Comparison of ENCODE assay signal across 17 cellular contexts in the genomic region with DNA sequence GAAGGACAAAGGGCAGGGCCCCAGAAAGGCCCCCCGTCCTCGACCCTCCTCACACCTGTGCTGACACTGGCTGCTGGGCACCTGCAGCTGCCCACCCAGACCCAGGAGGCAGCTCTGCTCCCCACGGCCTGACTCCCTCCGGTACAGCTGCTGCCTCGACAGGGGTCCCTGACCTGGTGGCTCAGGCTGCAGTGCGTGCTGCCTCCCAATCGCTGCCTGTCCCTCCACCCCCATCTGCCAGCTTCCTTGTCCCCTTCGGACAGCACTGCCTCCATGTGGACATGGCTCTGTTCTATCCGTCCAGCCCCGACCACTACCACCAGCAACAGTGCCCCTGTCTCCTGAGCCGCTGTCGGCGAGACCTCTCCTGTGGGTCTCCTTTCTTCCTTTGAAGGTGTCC. TPM values are rescaled to one million over a fixed set of nuclear protein-coding genes. Genes with fewer than 3 reads are reported as not detected.
A peak's percentile ranks its signal among the peaks of the same experiment; 100 is the strongest.
DNase-seq lines count a peak whose midpoint lies in the region; ATAC-seq, FAIRE-seq and TF ChIP-seq lines count a peak whose summit lies in the region.
"Had no signal": no experiment of that assay in that cellular context is flagged by ENCODE, and none has a peak within 500 bp of the region (broad histone marks: within the 10 kb centered on the region; RNA-seq: fewer than 3 reads in every experiment).

No MANE protein-coding gene starts in this region.

- no peak for TF ChIP-seq RAD21 in HepG2 (CRISPR knock-in tag; IDR thresholded peaks at IDR 0.05)

- H3K9me3 Mint-ChIP-seq in endothelial cell (ENCODE audit: unreplicated experiment): no peaks in the 10 kb centered on the region
- H3K9me3 Mint-ChIP-seq in type B pancreatic cell: no peaks in the 10 kb centered on the region
- H3K9me3 Mint-ChIP-seq: CD14-positive monocyte; CD8-positive, alpha-beta memory T cell had no signal

- H3K4me3 ChIP-seq in HepG2 (replicated peaks in 1 of 3; ENCODE audit: insufficient read depth in 1 of 3, low read depth in 2 of 3, low read length in 3 of 3): no peak overlapping the region
- no peak overlapping the region for H3K4me3 ChIP-seq in right lobe of liver
- H3K4me3 ChIP-seq in suprapubic skin: no peak overlapping the region

- H3K27me3 ChIP-seq in HepG2 (ENCODE audit: control insufficient read depth in 1 of 2, insufficient read depth in 2 of 2, low read length in 2 of 2) (peaks cover 0 to 4% of the 10 kb centered on the region in 2 experiments; a peak in 1 of 5 replicates), right lobe of liver (no peaks in the 10 kb centered on the region), suprapubic skin (no peaks in the 10 kb centered on the region)

- H3K9me3 ChIP-seq in HepG2 (ENCODE audit: low read length) (no peaks in the 10 kb centered on the region), right lobe of liver (no peaks in the 10 kb centered on the region), suprapubic skin (no peaks in the 10 kb centered on the region)
- H3K9me3 ChIP-seq: Caco-2 had no signal

- POLR2A ChIA-PET in HepG2 (lab: Yijun Ruan, JAX): interaction anchor here (1.6 kb wide), 1 partner anchor 12 kb away, joined by 3 read pairs; no protein-coding TSS in a partner anchor

- H3K27ac ChIP-seq in HepG2 (ENCODE audit: extremely low read length, insufficient read depth, low read length) (no peak overlapping the region), right lobe of liver (no peak overlapping the region), suprapubic skin (no peak overlapping the region)
- H3K27ac ChIP-seq: 22Rv1 had no signal

- no peak for TF ChIP-seq CTCF in HepG2 (CRISPR knock-in tag; IDR thresholded peaks at IDR 0.05)
- TF ChIP-seq CTCF in right lobe of liver (IDR thresholded peaks at IDR 0.05): no peak
- TF ChIP-seq CTCF in endothelial cell (IDR thresholded peaks at IDR 0.05; ENCODE audit: unreplicated experiment): no peak
- no peak for TF ChIP-seq CTCF in type B pancreatic cell (conservative IDR thresholded peaks at IDR 0.05)
- TF ChIP-seq CTCF in suprapubic skin (IDR thresholded peaks at IDR 0.05): no peak

- H3K27me3 Mint-ChIP-seq in endothelial cell (ENCODE audit: unreplicated experiment): peaks cover 17% of the 10 kb centered on the region
- H3K27me3 Mint-ChIP-seq in type B pancreatic cell: no peaks in the 10 kb centered on the region

- intact Hi-C loops in HepG2 (cut with micrococcal nuclease; ENCODE audit: unreplicated experiment) (no loop called here), right lobe of liver (cut with DNase I) (no loop called here)

- H4K20me1 ChIP-seq in HepG2 (ENCODE audit: insufficient read depth, low read length): peaks cover 17% of the 10 kb centered on the region

- H3K27ac Mint-ChIP-seq in endothelial cell (ENCODE audit: unreplicated experiment) (no peak overlapping the region), type B pancreatic cell (no peak overlapping the region)

- H3K4me1 ChIP-seq in HepG2 (ENCODE audit: insufficient read depth, low read length) (peaks cover 11% of the 10 kb centered on the region), right lobe of liver (peaks cover 0 to 13% (median 0%) of the 10 kb centered on the region in 4 donors), suprapubic skin (peaks cover 28% of the 10 kb centered on the region)
- H3K4me1 ChIP-seq: Caco-2 had no signal

- DNase-seq in HepG2 (ENCODE audit: low spot score) (no peak), right lobe of liver (no peak), endothelial cell (ENCODE audit: low spot score) (no peak), type B pancreatic cell (ENCODE audit: extremely low spot score, unreplicated experiment) (no peak), suprapubic skin (ENCODE audit: low spot score in 2 of 2) (no peak)
- DNase-seq: Caco-2; CD8-positive, alpha-beta memory T cell; DND-41; GDM1 had no signal

- H2AFZ ChIP-seq in HepG2 (ENCODE audit: low read length): no peak overlapping the region

- FAIRE-seq in HepG2 (lab: Jason Lieb, UNC): no peak
- FAIRE-seq: GM19239, HTR-8/SVneo had no signal

- WGBS in HepG2 (ENCODE audit: low lambda C conversion rate): 97% methylated on average over 10 of the region's 13 CpGs
- 94% methylated on average over 8 of the region's 13 CpGs for WGBS in right lobe of liver (ENCODE audit: insufficient coverage, low coverage, low lambda C conversion rate, missing lambda C conversion rate)
- 90% methylated on average over 13 of the region's 13 CpGs for WGBS in suprapubic skin

- H3K4me3 Mint-ChIP-seq in endothelial cell (ENCODE audit: unreplicated experiment) (peak overlapping the region; percentile 26), type B pancreatic cell (peak overlapping the region; percentile 12)

- H3K4me1 Mint-ChIP-seq in endothelial cell (ENCODE audit: unreplicated experiment) (peaks cover 7% of the 10 kb centered on the region), type B pancreatic cell (ENCODE audit: unreplicated experiment) (peaks cover 12% of the 10 kb centered on the region)

- H3K36me3 Mint-ChIP-seq in endothelial cell (ENCODE audit: low read depth, unreplicated experiment) (peaks cover 37% of the 10 kb centered on the region), type B pancreatic cell (peaks cover 13% of the 10 kb centered on the region)

- H3K9ac ChIP-seq in HepG2 (ENCODE audit: insufficient read depth, low read depth, low read length): no peak overlapping the region

- peaks cover 21% of the 10 kb centered on the region for H3K79me2 ChIP-seq in HepG2 (ENCODE audit: insufficient read depth, low read length)

- CTCF ChIA-PET in HepG2 (lab: Yijun Ruan, JAX; ENCODE audit: low intra/inter-chr PET ratio, low total read pairs): no interaction called here

- BruUV-seq in HepG2 (replicated peaks; lab: Mats Ljungman, UMichigan): no TSS peak

- peaks cover 42 to 71% of the 10 kb centered on the region in 2 experiments for H3K36me3 ChIP-seq in HepG2 (replicated peaks in 1 of 2; ENCODE audit: control insufficient read depth in 1 of 2, insufficient read depth in 2 of 2, low read length in 2 of 2)
- peaks cover 6 to 54% (median 21%) of the 10 kb centered on the region in 4 donors for H3K36me3 ChIP-seq in right lobe of liver
- peaks cover 72% of the 10 kb centered on the region for H3K36me3 ChIP-seq in suprapubic skin

- H3K4me2 ChIP-seq in HepG2 (ENCODE audit: low read depth, low read length): no peak overlapping the region

- TF ChIP-seq POLR2A in HepG2 (IDR thresholded peaks at IDR 0.05; ENCODE audit: insufficient read depth in 1 of 2, low read depth in 2 of 2, low read length in 2 of 2): no peak
- TF ChIP-seq POLR2A in right lobe of liver (IDR thresholded peaks at IDR 0.05): no peak
- no peak for TF ChIP-seq POLR2A in suprapubic skin (IDR thresholded peaks at IDR 0.05)

- in situ Hi-C loops in HepG2 (cut with HindIII; ENCODE audit: extremely low pct_ligation_motif_present, low pct_unique_long_range_greater_than_20kb): no loop called here

- ATAC-seq in HepG2 (no peak), right lobe of liver (no peak), HG02852 (IDR thresholded peaks at IDR 0.05; ENCODE audit: unreplicated experiment) (no peak)
- ATAC-seq: HCT116 had no signal

- TF ChIP-seq EP300 in HepG2 (IDR thresholded peaks at IDR 0.05; ENCODE audit: low read depth in 2 of 2, low read length in 2 of 2) (no peak), HepG2 (CRISPR knock-in tag; IDR thresholded peaks at IDR 0.05; ENCODE audit: borderline replicate concordance) (no peak), suprapubic skin (IDR thresholded peaks at IDR 0.05) (no peak)

RNA-seq across cellular contexts. Expression of a gene that starts 4.1 kb away (rescaled TPM):
- total RNA-seq in HepG2 (2016; rRNA removed; fragmentation: Illumina TruSeq; extraction: Trizol) (91.6 and 103 TPM in 2 replicates), right lobe of liver (10 to 100 TPM; 28.9 to 36.8 (median 30.2) TPM), endothelial cell (ENCODE audit: unreplicated experiment) (56.5 TPM), type B pancreatic cell (ENCODE audit: low replicate concordance) (75.1 and 87.2 TPM in 2 replicates), suprapubic skin (10 to 100 TPM; 45.6 to 61.9 (median 56.3) TPM)
- total RNA-seq in HepG2 (2016; cell fraction: cytosol; rRNA removed; fragmentation: Illumina TruSeq; extraction: Trizol; ENCODE audit: low read depth): 14.1 and 16.1 TPM in 2 replicates
- 81.2 and 109 TPM in 2 replicates for total RNA-seq in HepG2 (2016; cell fraction: insoluble cytoplasmic fraction; rRNA removed; fragmentation: Illumina TruSeq; extraction: Trizol)
- 22.9 and 27.1 TPM in 2 replicates for total RNA-seq in HepG2 (2016; cell fraction: membrane; rRNA removed; fragmentation: Illumina TruSeq; extraction: Trizol)
- total RNA-seq in HepG2 (2016; cell fraction: nucleus; rRNA removed; fragmentation: Illumina TruSeq; extraction: Trizol): 53.2 and 63.8 TPM in 2 replicates
- 32.0 and 40.5 TPM in 2 replicates for polyA plus RNA-seq in HepG2 (2011; rRNA removed)
- 33.6 and 44.6 TPM in 2 replicates for polyA plus RNA-seq in HepG2 (2011; cell fraction: cytosol; rRNA removed)
- polyA plus RNA-seq in HepG2 (2011; cell fraction: nucleus; rRNA removed): 85.2 and 96.0 TPM in 2 replicates
- polyA plus RNA-seq in HepG2 (2012): 41.8 and 44.3 TPM in 2 replicates
- polyA plus RNA-seq in HepG2 (2016; cell fraction: cytosol; fragmentation: Illumina TruSeq; extraction: Trizol; ENCODE audit: low read depth): 5.1 and 6.4 TPM in 2 replicates
- polyA plus RNA-seq in HepG2 (2016; cell fraction: insoluble cytoplasmic fraction; fragmentation: Illumina TruSeq; extraction: Trizol; ENCODE audit: low read depth): 69.1 and 81.1 TPM in 2 replicates
- polyA plus RNA-seq in HepG2 (2016; cell fraction: membrane; fragmentation: Illumina TruSeq; extraction: Trizol; ENCODE audit: low read depth): 9.8 and 11.1 TPM in 2 replicates
- 108 and 110 TPM in 2 replicates for polyA plus RNA-seq in HepG2 (2016; cell fraction: nucleus; fragmentation: Illumina TruSeq; extraction: Trizol; ENCODE audit: insufficient read depth, low read depth)
- 118 and 166 TPM in 2 replicates for polyA minus RNA-seq in HepG2 (2011; rRNA and poly(A)+ RNA removed; ENCODE audit: low replicate concordance)
- 43.1 and 44.0 TPM in 2 replicates for polyA minus RNA-seq in HepG2 (2011; cell fraction: cytosol; rRNA and poly(A)+ RNA removed)
- 18.8 and 20.1 TPM in 2 replicates for polyA minus RNA-seq in HepG2 (2011; cell fraction: nucleus; rRNA and poly(A)+ RNA removed)

RNA-seq across cellular contexts. Expression of a gene that starts 5.5 kb away (rescaled TPM):
- total RNA-seq in HepG2 (2016; rRNA removed; fragmentation: Illumina TruSeq; extraction: Trizol) (2.8 and 9.3 TPM in 2 replicates), right lobe of liver (1 to 10 TPM; 1.9 to 6.7 (median 4.3) TPM), endothelial cell (ENCODE audit: unreplicated experiment) (18.7 TPM), type B pancreatic cell (ENCODE audit: low replicate concordance) (31.5 and 42.2 TPM in 2 replicates), suprapubic skin (10 to 100 TPM in 3 of 4 donors, 1 to 10 TPM in 1; 9.7 to 38.3 (median 17.0) TPM)
- total RNA-seq in HepG2 (2016; cell fraction: cytosol; rRNA removed; fragmentation: Illumina TruSeq; extraction: Trizol; ENCODE audit: low read depth): 4.5 and 5.0 TPM in 2 replicates
- 2.4 and 10.3 TPM in 2 replicates for total RNA-seq in HepG2 (2016; cell fraction: insoluble cytoplasmic fraction; rRNA removed; fragmentation: Illumina TruSeq; extraction: Trizol)
- 2.6 and 2.8 TPM in 2 replicates for total RNA-seq in HepG2 (2016; cell fraction: membrane; rRNA removed; fragmentation: Illumina TruSeq; extraction: Trizol)
- total RNA-seq in HepG2 (2016; cell fraction: nucleus; rRNA removed; fragmentation: Illumina TruSeq; extraction: Trizol): 14.8 and 15.9 TPM in 2 replicates
- polyA plus RNA-seq in HepG2 (2011; rRNA removed): 24.7 and 31.4 TPM in 2 replicates
- polyA plus RNA-seq in HepG2 (2011; cell fraction: cytosol; rRNA removed): 6.8 and 12.3 TPM in 2 replicates
- 590 and 778 TPM in 2 replicates for polyA plus RNA-seq in HepG2 (2011; cell fraction: nucleus; rRNA removed)
- polyA plus RNA-seq in HepG2 (2012): 11.7 and 19.1 TPM in 2 replicates
- 1.1 and 1.3 TPM in 2 replicates for polyA plus RNA-seq in HepG2 (2016; cell fraction: cytosol; fragmentation: Illumina TruSeq; extraction: Trizol; ENCODE audit: low read depth)
- polyA plus RNA-seq in HepG2 (2016; cell fraction: insoluble cytoplasmic fraction; fragmentation: Illumina TruSeq; extraction: Trizol; ENCODE audit: low read depth): 3.4 and 3.7 TPM in 2 replicates
- polyA plus RNA-seq in HepG2 (2016; cell fraction: membrane; fragmentation: Illumina TruSeq; extraction: Trizol; ENCODE audit: low read depth): 1.9 and 2.4 TPM in 2 replicates
- polyA plus RNA-seq in HepG2 (2016; cell fraction: nucleus; fragmentation: Illumina TruSeq; extraction: Trizol; ENCODE audit: insufficient read depth, low read depth): 71.9 and 74.8 TPM in 2 replicates
- polyA minus RNA-seq in HepG2 (2011; rRNA and poly(A)+ RNA removed; ENCODE audit: low replicate concordance): 4.3 and 19.5 TPM in 2 replicates
- polyA minus RNA-seq in HepG2 (2011; cell fraction: cytosol; rRNA and poly(A)+ RNA removed): 4.6 and 4.9 TPM in 2 replicates
- polyA minus RNA-seq in HepG2 (2011; cell fraction: nucleus; rRNA and poly(A)+ RNA removed): 24.9 and 31.0 TPM in 2 replicates

RNA-seq across cellular contexts. Expression of a gene that starts 11.4 kb away (rescaled TPM):
- total RNA-seq in HepG2 (2016; rRNA removed; fragmentation: Illumina TruSeq; extraction: Trizol) (0.21 and 0.42 TPM in 2 replicates), right lobe of liver (1 to 10 TPM in 1 of 6 experiments, under 1 TPM in 4, not detected in 1; 0.11 to 2.4 (median 0.26) TPM), endothelial cell (ENCODE audit: unreplicated experiment) (not detected), type B pancreatic cell (ENCODE audit: low replicate concordance) (6.4 and 16.7 TPM in 2 replicates), suprapubic skin (10 to 100 TPM; 36.1 to 69.0 (median 48.4) TPM)
- not detected in 2 replicates for total RNA-seq in HepG2 (2016; cell fraction: cytosol; rRNA removed; fragmentation: Illumina TruSeq; extraction: Trizol; ENCODE audit: low read depth)
- total RNA-seq in HepG2 (2016; cell fraction: insoluble cytoplasmic fraction; rRNA removed; fragmentation: Illumina TruSeq; extraction: Trizol): 0.31 and 0.48 TPM in 2 replicates
- 0.15 and 0.17 TPM in 2 replicates for total RNA-seq in HepG2 (2016; cell fraction: membrane; rRNA removed; fragmentation: Illumina TruSeq; extraction: Trizol)
- 0.59 and 0.63 TPM in 2 replicates for total RNA-seq in HepG2 (2016; cell fraction: nucleus; rRNA removed; fragmentation: Illumina TruSeq; extraction: Trizol)
- polyA plus RNA-seq in HepG2 (2011; rRNA removed): 0.58 and 0.59 TPM in 2 replicates
- 0.13 and 0.23 TPM in 2 replicates for polyA plus RNA-seq in HepG2 (2011; cell fraction: cytosol; rRNA removed)
- polyA plus RNA-seq in HepG2 (2011; cell fraction: nucleus; rRNA removed): 13.2 and 15.5 TPM in 2 replicates
- 0.51 and 0.55 TPM in 2 replicates for polyA plus RNA-seq in HepG2 (2012)
- 0.05 and 0.09 TPM in 2 replicates for polyA plus RNA-seq in HepG2 (2016; cell fraction: cytosol; fragmentation: Illumina TruSeq; extraction: Trizol; ENCODE audit: low read depth)
- polyA plus RNA-seq in HepG2 (2016; cell fraction: insoluble cytoplasmic fraction; fragmentation: Illumina TruSeq; extraction: Trizol; ENCODE audit: low read depth): 0.29 and 0.48 TPM in 2 replicates
- polyA plus RNA-seq in HepG2 (2016; cell fraction: membrane; fragmentation: Illumina TruSeq; extraction: Trizol; ENCODE audit: low read depth): 0.13 and 0.29 TPM in 2 replicates
- 2.6 and 2.7 TPM in 2 replicates for polyA plus RNA-seq in HepG2 (2016; cell fraction: nucleus; fragmentation: Illumina TruSeq; extraction: Trizol; ENCODE audit: insufficient read depth, low read depth)
- 0.26 and 0.54 TPM in 2 replicates for polyA minus RNA-seq in HepG2 (2011; rRNA and poly(A)+ RNA removed; ENCODE audit: low replicate concordance)
- 0.53 TPM in 1 of 2 replicates, not detected in the other for polyA minus RNA-seq in HepG2 (2011; cell fraction: cytosol; rRNA and poly(A)+ RNA removed)
- polyA minus RNA-seq in HepG2 (2011; cell fraction: nucleus; rRNA and poly(A)+ RNA removed): 1.8 and 1.9 TPM in 2 replicates
- total RNA-seq: A673 had no signal

RNA-seq across cellular contexts. Expression of a gene that starts 27.0 kb away (rescaled TPM):
- total RNA-seq in HepG2 (2016; rRNA removed; fragmentation: Illumina TruSeq; extraction: Trizol) (0.04 TPM in 1 of 2 replicates, not detected in the other), right lobe of liver (under 1 TPM in 4 of 6 experiments, not detected in 2; 0.18 to 0.46 (median 0.28) TPM), endothelial cell (ENCODE audit: unreplicated experiment) (not detected), type B pancreatic cell (ENCODE audit: low replicate concordance) (0.34 and 0.62 TPM in 2 replicates), suprapubic skin (under 1 TPM; 0.24 to 0.93 (median 0.44) TPM)
- not detected in 2 replicates for total RNA-seq in HepG2 (2016; cell fraction: cytosol; rRNA removed; fragmentation: Illumina TruSeq; extraction: Trizol; ENCODE audit: low read depth)
- not detected in 2 replicates for total RNA-seq in HepG2 (2016; cell fraction: insoluble cytoplasmic fraction; rRNA removed; fragmentation: Illumina TruSeq; extraction: Trizol)
- total RNA-seq in HepG2 (2016; cell fraction: membrane; rRNA removed; fragmentation: Illumina TruSeq; extraction: Trizol): not detected in 2 replicates
- not detected in 2 replicates for total RNA-seq in HepG2 (2016; cell fraction: nucleus; rRNA removed; fragmentation: Illumina TruSeq; extraction: Trizol)
- polyA plus RNA-seq in HepG2 (2011; rRNA removed): 0.29 and 0.38 TPM in 2 replicates
- polyA plus RNA-seq in HepG2 (2011; cell fraction: cytosol; rRNA removed): 0.17 and 0.32 TPM in 2 replicates
- 2.3 and 2.6 TPM in 2 replicates for polyA plus RNA-seq in HepG2 (2011; cell fraction: nucleus; rRNA removed)
- 0.44 TPM in 2 replicates for polyA plus RNA-seq in HepG2 (2012)
- not detected in 2 replicates for polyA plus RNA-seq in HepG2 (2016; cell fraction: cytosol; fragmentation: Illumina TruSeq; extraction: Trizol; ENCODE audit: low read depth)
- not detected in 2 replicates for polyA plus RNA-seq in HepG2 (2016; cell fraction: insoluble cytoplasmic fraction; fragmentation: Illumina TruSeq; extraction: Trizol; ENCODE audit: low read depth)
- polyA plus RNA-seq in HepG2 (2016; cell fraction: membrane; fragmentation: Illumina TruSeq; extraction: Trizol; ENCODE audit: low read depth): not detected in 2 replicates
- polyA plus RNA-seq in HepG2 (2016; cell fraction: nucleus; fragmentation: Illumina TruSeq; extraction: Trizol; ENCODE audit: insufficient read depth, low read depth): not detected in 2 replicates
- 0.09 and 2.7 TPM in 2 replicates for polyA minus RNA-seq in HepG2 (2011; rRNA and poly(A)+ RNA removed; ENCODE audit: low replicate concordance)
- polyA minus RNA-seq in HepG2 (2011; cell fraction: cytosol; rRNA and poly(A)+ RNA removed): 0.44 and 0.59 TPM in 2 replicates
- polyA minus RNA-seq in HepG2 (2011; cell fraction: nucleus; rRNA and poly(A)+ RNA removed): 0.99 and 1.2 TPM in 2 replicates
- total RNA-seq: A673; CD8-positive, alpha-beta memory T cell had no signal
- polyA plus RNA-seq: BJ; CD14-positive monocyte; CD8-positive, alpha-beta memory T cell had no signal

RNA-seq across cellular contexts. Expression of a gene that starts 31.2 kb away (rescaled TPM):
- total RNA-seq in HepG2 (2016; rRNA removed; fragmentation: Illumina TruSeq; extraction: Trizol): 0.11 TPM in 1 of 2 replicates, not detected in the other
- total RNA-seq in HepG2 (2016; cell fraction: cytosol; rRNA removed; fragmentation: Illumina TruSeq; extraction: Trizol; ENCODE audit: low read depth): not detected in 2 replicates
- total RNA-seq in HepG2 (2016; cell fraction: insoluble cytoplasmic fraction; rRNA removed; fragmentation: Illumina TruSeq; extraction: Trizol): 0.13 TPM in 1 of 2 replicates, not detected in the other
- total RNA-seq in HepG2 (2016; cell fraction: membrane; rRNA removed; fragmentation: Illumina TruSeq; extraction: Trizol): not detected in 2 replicates
- total RNA-seq in HepG2 (2016; cell fraction: nucleus; rRNA removed; fragmentation: Illumina TruSeq; extraction: Trizol): not detected in 2 replicates
- polyA plus RNA-seq in HepG2 (2011; rRNA removed): 0.09 TPM in 1 of 2 replicates, not detected in the other
- polyA plus RNA-seq in HepG2 (2011; cell fraction: cytosol; rRNA removed): 0.09 and 0.24 TPM in 2 replicates
- polyA plus RNA-seq in HepG2 (2011; cell fraction: nucleus; rRNA removed): 0.10 and 0.37 TPM in 2 replicates
- not detected in 2 replicates for polyA plus RNA-seq in HepG2 (2012)
- polyA plus RNA-seq in HepG2 (2016; cell fraction: cytosol; fragmentation: Illumina TruSeq; extraction: Trizol; ENCODE audit: low read depth): not detected in 2 replicates
- polyA plus RNA-seq in HepG2 (2016; cell fraction: insoluble cytoplasmic fraction; fragmentation: Illumina TruSeq; extraction: Trizol; ENCODE audit: low read depth): not detected in 2 replicates
- not detected in 2 replicates for polyA plus RNA-seq in HepG2 (2016; cell fraction: membrane; fragmentation: Illumina TruSeq; extraction: Trizol; ENCODE audit: low read depth)
- polyA plus RNA-seq in HepG2 (2016; cell fraction: nucleus; fragmentation: Illumina TruSeq; extraction: Trizol; ENCODE audit: insufficient read depth, low read depth): not detected in 2 replicates
- polyA minus RNA-seq in HepG2 (2011; rRNA and poly(A)+ RNA removed; ENCODE audit: low replicate concordance): 19.7 TPM in 1 of 2 replicates, not detected in the other
- 0.99 and 1.4 TPM in 2 replicates for polyA minus RNA-seq in HepG2 (2011; cell fraction: cytosol; rRNA and poly(A)+ RNA removed)
- polyA minus RNA-seq in HepG2 (2011; cell fraction: nucleus; rRNA and poly(A)+ RNA removed): 1.2 TPM in 1 of 2 replicates, not detected in the other
- 1 to 10 TPM; 2.1 to 4.3 (median 3.7) TPM for total RNA-seq in right lobe of liver
- total RNA-seq in endothelial cell (ENCODE audit: unreplicated experiment): not detected
- total RNA-seq in type B pancreatic cell (ENCODE audit: low replicate concordance): 13.1 and 50.5 TPM in 2 replicates
- total RNA-seq in suprapubic skin: 1 to 10 TPM in 2 of 4 donors, under 1 TPM in 1, not detected in 1; 0.85 to 2.0 (median 1.5) TPM
- total RNA-seq: CD8-positive, alpha-beta memory T cell had no signal
- polyA plus RNA-seq: CD14-positive monocyte had no signal
